ENCODE assay signal across 8 cellular contexts in genomic region chr11:3796796-3797328, GRCh38. TPM values are rescaled to one million over a fixed set of nuclear protein-coding genes. Genes with fewer than 3 reads are reported as not detected.
A peak's percentile ranks its signal among the peaks of the same experiment; 100 is the strongest.
DNase-seq lines count a peak whose midpoint lies in the region; ATAC-seq, FAIRE-seq and TF ChIP-seq lines count a peak whose summit lies in the region.

No MANE protein-coding gene starts in this region.

- H3K4me1 ChIP-seq in A673 (ENCODE audit: insufficient read depth, low read length, poor library complexity, severe bottlenecking): peaks cover 5% of the 10 kb centered on the region
- H3K4me1 ChIP-seq in pancreas: peaks cover 7 to 16% (median 13%) of the 10 kb centered on the region in 3 donors

- peaks cover 21% of the 10 kb centered on the region for H3K36me3 ChIP-seq in A673 (ENCODE audit: insufficient read depth, low read length, poor library complexity, severe bottlenecking)
- peaks cover 40% of the 10 kb centered on the region for H3K36me3 ChIP-seq in SK-N-MC (ENCODE audit: insufficient read depth, low read length)
- peaks cover 0 to 18% (median 0%) of the 10 kb centered on the region in 3 donors for H3K36me3 ChIP-seq in pancreas

- peak overlapping the region; percentile 97 for H3K4me3 ChIP-seq in A673 (ENCODE audit: low read depth, low read length, poor library complexity, severe bottlenecking)
- peak overlapping the region; percentile 95 for H3K4me3 ChIP-seq in SK-N-MC
- peak overlapping the region; percentile 95 for H3K4me3 ChIP-seq in fibroblast of mammary gland (ENCODE audit: control insufficient read depth, low read depth, low read length)
- peak overlapping the region; percentile 58 to 99 (median 77) for H3K4me3 ChIP-seq in pancreas

- H3K9me3 ChIP-seq in A673 (ENCODE audit: low read depth, low read length, poor library complexity, severe bottlenecking) (no peaks in the 10 kb centered on the region), SK-N-MC (ENCODE audit: low read depth, low read length) (no peaks in the 10 kb centered on the region), pancreas (no peaks in the 10 kb centered on the region)

- no peak for FAIRE-seq in pancreas (lab: Jason Lieb, UNC)

- POLR2A ChIA-PET in A673 (lab: Charles Lee; ENCODE audit: low non-redundant PET): no interaction called here

- DNase-seq in A673 (ENCODE audit: low spot score) (no peak), SK-N-MC (ENCODE audit: low read depth, low spot score) (no peak), fibroblast of mammary gland (ENCODE audit: low read depth) (peak; percentile 30), pancreas (no peak), GM13976 (ENCODE audit: low spot score) (no peak), SIG-M5 treated with dmso at 0.1 percent for 504 hours (lab: John Stamatoyannopoulos, UW; ENCODE audit: unreplicated experiment) (no peak)

- peak overlapping the region; percentile 99 for H3K9ac ChIP-seq in SK-N-MC (ENCODE audit: insufficient read length)

- in situ Hi-C loops in GM13976 (cut with MboI; ENCODE audit: low sequenced_read_pairs, unreplicated experiment): no loop called here

- 0 to 1% methylated on average over 23 to 26 of the region's 26 CpGs for WGBS in pancreas, 2 donors

- peak overlapping the region; percentile 97 for H3K27ac ChIP-seq in A673 (ENCODE audit: low read depth, low read length, poor library complexity, severe bottlenecking)
- H3K27ac ChIP-seq in SK-N-MC: peak overlapping the region; percentile 89
- H3K27ac ChIP-seq in pancreas: peak overlapping the region; percentile 75 to 95 (median 93)

- ATAC-seq in GM18907 (IDR thresholded peaks at IDR 0.05; ENCODE audit: unreplicated experiment): peak; percentile 42
- ATAC-seq in HG03108 (IDR thresholded peaks at IDR 0.05; ENCODE audit: unreplicated experiment): peak; percentile 16
- ATAC-seq in pancreas: peak; percentile 23 to 52 (median 45)

- intact Hi-C loops in A673 (cut with micrococcal nuclease; ENCODE audit: unreplicated experiment) (no loop called here), pancreas (cut with DNase I) (no loop called here)

- TF ChIP-seq CTCF in A673 (conservative IDR thresholded peaks at IDR 0.05; ENCODE audit: low read depth, low read length): no peak
- TF ChIP-seq CTCF in fibroblast of mammary gland (conservative IDR thresholded peaks at IDR 0.05; ENCODE audit: control insufficient read depth, insufficient read depth, low read depth, low read length): no peak
- TF ChIP-seq CTCF in pancreas (IDR thresholded peaks at IDR 0.05): no peak
- no peak for TF ChIP-seq CTCF in GM13976 (IDR thresholded peaks at IDR 0.05; ENCODE audit: borderline replicate concordance, control extremely low read depth, extremely low read depth, insufficient read depth, missing control alignments)

- H3K27me3 ChIP-seq in A673 (replicated peaks; ENCODE audit: insufficient read depth, low read depth, low read length, poor library complexity) (no peaks in the 10 kb centered on the region), pancreas (no peaks in the 10 kb centered on the region)

- CTCF ChIA-PET in A673 (lab: Charles Lee): no interaction called here

- BruUV-seq in A673 (replicated peaks; lab: Mats Ljungman, UMichigan): no TSS peak

RNA-seq across cellular contexts. Expression of gene NUP98, which starts 0.5 kb away (rescaled TPM):
- 74.8 and 82.4 TPM in 2 replicates for total RNA-seq in A673 (2021)
- 10 to 100 TPM; 21.2 to 38.0 (median 27.0) TPM for total RNA-seq in pancreas
- 10 to 100 TPM; 12.2 to 18.7 TPM for polyA plus RNA-seq in pancreas

RNA-seq across cellular contexts. Expression of gene PGAP2, which starts 11.5 kb away (rescaled TPM):
- total RNA-seq in A673 (2021) (16.2 and 21.3 TPM in 2 replicates), pancreas (10 to 100 TPM; 13.5 to 21.4 (median 17.2) TPM)
- 10 to 100 TPM; 18.6 to 32.9 TPM for polyA plus RNA-seq in pancreas

RNA-seq across cellular contexts. Expression of gene RHOG, which starts 43.9 kb away (rescaled TPM):
- total RNA-seq in A673 (2021): 27.6 and 33.9 TPM in 2 replicates
- 10 to 100 TPM in 5 of 6 donors, 1 to 10 TPM in 1; 9.0 to 27.5 (median 14.0) TPM for total RNA-seq in pancreas
- polyA plus RNA-seq in pancreas: 10 to 100 TPM; 13.6 to 18.5 TPM

RNA-seq across cellular contexts. Expression of gene STIM1, which starts 58.6 kb away (rescaled TPM):
- total RNA-seq in A673 (2021): 14.2 and 18.6 TPM in 2 replicates
- total RNA-seq in pancreas: 10 to 100 TPM; 17.0 to 28.9 (median 20.4) TPM
- 10 to 100 TPM; 10.2 to 13.3 TPM for polyA plus RNA-seq in pancreas
